Comparison of ENCODE assay signal across 1 cellular context in genomic region chr19:44914436-44915206, GRCh38.
A peak's percentile ranks its signal among the peaks of the same experiment; 100 is the strongest.
TF ChIP-seq lines count a peak whose summit lies in the region.
"Not testable (repeated sequence)": the region's sequence is repeated elsewhere in the genome, so short reads cannot be mapped to it uniquely, and the experiment has no call there.

Gene APOC1 (plus strand): TSS chr19:44914608. CDS start chr19:44914892, 284 bp downstream.

TF ChIP-seq in HepG2, 621 proteins besides CTCF, POLR2A, EP300 and RAD21 (continued from another document and continues in another):
- TF ChIP-seq TFE3 (CRISPR knock-in tag; IDR thresholded peaks at IDR 0.05): peak; percentile 36; the same call in 1 of the 2 replicates
- TF ChIP-seq ZNF788 (CRISPR knock-in tag; IDR thresholded peaks at IDR 0.05; ENCODE audit: borderline replicate concordance): peak; percentile 44; the same call in 1 of the 2 replicates
- 0 out of 2 replicates have a peak, but pooled peaks have one; percentile 45 for TF ChIP-seq KLF13 (CRISPR knock-in tag; IDR thresholded peaks at IDR 0.05)
- peak; percentile 100 for TF ChIP-seq RFXANK (CRISPR knock-in tag; IDR thresholded peaks at IDR 0.05)
- peak; percentile 75 for TF ChIP-seq ZNF746 (CRISPR knock-in tag; IDR thresholded peaks at IDR 0.05)
- TF ChIP-seq PHF21A (CRISPR knock-in tag; IDR thresholded peaks at IDR 0.05): peak; percentile 28; the same call in 1 of the 2 replicates
- peak; percentile 9; the same call in 1 of the 2 replicates for TF ChIP-seq SAP130 (CRISPR knock-in tag; IDR thresholded peaks at IDR 0.05; ENCODE audit: low read depth)
- TF ChIP-seq ZC3H4 (CRISPR knock-in tag; IDR thresholded peaks at IDR 0.05; ENCODE audit: borderline replicate concordance): peak; percentile 41; the same call in 1 of the 2 replicates
- TF ChIP-seq ZNF747 (CRISPR knock-in tag; IDR thresholded peaks at IDR 0.05; ENCODE audit: borderline replicate concordance): 0 out of 2 replicates have a peak, but pooled peaks have one; percentile 15
- peak; percentile 47; the same call in 1 of the 2 replicates for TF ChIP-seq MZF1 (CRISPR knock-in tag; IDR thresholded peaks at IDR 0.05; ENCODE audit: borderline replicate concordance)
- TF ChIP-seq BRD4 (CRISPR knock-in tag; IDR thresholded peaks at IDR 0.05): 0 out of 2 replicates have a peak, but pooled peaks have one; percentile 39
- 0 out of 2 replicates have a peak, but pooled peaks have one; percentile 63 for TF ChIP-seq ZNF446 (CRISPR knock-in tag; IDR thresholded peaks at IDR 0.05)
- 0 out of 2 replicates have a peak, but pooled peaks have one; percentile 31 for TF ChIP-seq TFDP2 (CRISPR knock-in tag; IDR thresholded peaks at IDR 0.05)
- TF ChIP-seq ZNF607 (CRISPR knock-in tag; IDR thresholded peaks at IDR 0.05; ENCODE audit: borderline replicate concordance): 0 out of 2 replicates have a peak, but pooled peaks have one; percentile 43
- peak; percentile 95 for TF ChIP-seq DR1 (CRISPR knock-in tag; IDR thresholded peaks at IDR 0.05)
- peak; percentile 71; the same call in 1 of the 2 replicates for TF ChIP-seq ZNF451 (CRISPR knock-in tag; IDR thresholded peaks at IDR 0.05)
- TF ChIP-seq USF2 (IDR thresholded peaks at IDR 0.05; ENCODE audit: low read depth, low read length); ATF7 (CRISPR knock-in tag; IDR thresholded peaks at IDR 0.05); NONO (IDR thresholded peaks at IDR 0.05); MAZ (IDR thresholded peaks at IDR 0.05; ENCODE audit: borderline replicate concordance, low read depth, low read length): not testable (repeated sequence)
- TF ChIP-seq USF2 (CRISPR knock-in tag; IDR thresholded peaks at IDR 0.05; ENCODE audit: borderline replicate concordance): 0 out of 2 replicates have a peak, but pooled peaks have one; percentile 26
- TF ChIP-seq ZNF772 (CRISPR knock-in tag; IDR thresholded peaks at IDR 0.05): peak; percentile 34; the same call in 1 of the 2 replicates
- peak; percentile 18 for TF ChIP-seq MED1 (CRISPR knock-in tag; IDR thresholded peaks at IDR 0.05)
- TF ChIP-seq ATF7-NPFF (CRISPR knock-in tag; IDR thresholded peaks at IDR 0.05; ENCODE audit: low read depth): peak; percentile 32
- TF ChIP-seq THRA (CRISPR knock-in tag; IDR thresholded peaks at IDR 0.05; ENCODE audit: borderline replicate concordance): peak; percentile 57; the same call in 1 of the 2 replicates
- TF ChIP-seq ZNF331 (CRISPR knock-in tag; IDR thresholded peaks at IDR 0.05): 0 out of 2 replicates have a peak, but pooled peaks have one; percentile 20
- TF ChIP-seq SIN3A (IDR thresholded peaks at IDR 0.05; ENCODE audit: borderline replicate concordance, low read depth, low read length): peak; percentile 46; the same call in 1 of the 2 replicates
- peak; percentile 64 for TF ChIP-seq ATF7 (IDR thresholded peaks at IDR 0.05)
- peak; percentile 46; the same call in 1 of the 2 replicates for TF ChIP-seq NONO (CRISPR knock-in tag; conservative IDR thresholded peaks at IDR 0.05)
- TF ChIP-seq UBTF (CRISPR knock-in tag; IDR thresholded peaks at IDR 0.05): peak; percentile 60; the same call in 1 of the 2 replicates
- peak; percentile 19; the same call in 1 of the 2 replicates for TF ChIP-seq ZNF460 (CRISPR knock-in tag; IDR thresholded peaks at IDR 0.05; ENCODE audit: borderline replicate concordance)
- TF ChIP-seq MAZ (CRISPR knock-in tag; IDR thresholded peaks at IDR 0.05; ENCODE audit: low read depth): peak; percentile 40
- TF ChIP-seq ZBTB38 (CRISPR knock-in tag; IDR thresholded peaks at IDR 0.05): peak; percentile 72
- peak; percentile 15 for TF ChIP-seq ZNF781 (CRISPR knock-in tag; IDR thresholded peaks at IDR 0.05; ENCODE audit: borderline replicate concordance, not compliant biosample characterization)
- peak; percentile 44; the same call in 1 of the 2 replicates for TF ChIP-seq HES4 (CRISPR knock-in tag; IDR thresholded peaks at IDR 0.05; ENCODE audit: borderline replicate concordance)
- peak; percentile 37 for TF ChIP-seq RXRB (CRISPR knock-in tag; IDR thresholded peaks at IDR 0.05; ENCODE audit: borderline replicate concordance)
- TF ChIP-seq GZF1 (CRISPR knock-in tag; IDR thresholded peaks at IDR 0.05): 0 out of 2 replicates have a peak, but pooled peaks have one; percentile 26
- TF ChIP-seq TRAFD1 (CRISPR knock-in tag; IDR thresholded peaks at IDR 0.05; ENCODE audit: borderline replicate concordance): 0 out of 2 replicates have a peak, but pooled peaks have one; percentile 70
- TF ChIP-seq ZNF609 (CRISPR knock-in tag; IDR thresholded peaks at IDR 0.05; ENCODE audit: borderline replicate concordance): peak; percentile 52; the same call in 1 of the 2 replicates
- TF ChIP-seq ZFP82 (CRISPR knock-in tag; IDR thresholded peaks at IDR 0.05; ENCODE audit: borderline replicate concordance): 0 out of 2 replicates have a peak, but pooled peaks have one; percentile 47
- TF ChIP-seq HDAC1 (CRISPR knock-in tag; IDR thresholded peaks at IDR 0.05): peak; percentile 75
- peak; percentile 42; the same call in 1 of the 2 replicates for TF ChIP-seq THAP11 (CRISPR knock-in tag; IDR thresholded peaks at IDR 0.05)
- peak in 1 of 2 experiments; percentile 27; a peak in 1 of 4 replicates for TF ChIP-seq ATF4 (CRISPR knock-in tag; IDR thresholded peaks at IDR 0.05)
